Comparison of ENCODE assay signal across 1 cellular context in the genomic region with DNA sequence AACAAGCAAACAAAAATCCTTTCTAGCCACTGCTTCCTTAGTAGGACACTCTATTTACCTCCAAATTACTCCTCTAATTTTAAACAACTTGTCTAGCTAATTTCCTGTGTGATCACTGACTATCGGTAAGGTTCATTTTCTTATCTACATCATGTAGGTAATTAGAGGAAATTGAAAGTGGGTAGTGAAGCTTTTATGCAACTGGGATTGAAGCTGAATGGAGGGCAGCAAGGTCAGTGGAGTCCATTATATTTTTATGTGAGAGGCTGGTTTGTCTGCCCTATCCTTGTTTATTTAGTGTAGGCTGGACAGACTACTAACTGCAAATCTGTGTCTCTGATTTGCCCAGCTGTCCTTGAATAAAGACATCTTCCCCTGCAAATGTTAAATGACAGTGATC.
TF ChIP-seq lines count a peak whose summit lies in the region.

No MANE protein-coding gene starts in this region.

TF ChIP-seq in SK-N-SH, 30 proteins besides CTCF, POLR2A, EP300 and RAD21 (continued from another document):
- TF ChIP-seq, protein P1, sequence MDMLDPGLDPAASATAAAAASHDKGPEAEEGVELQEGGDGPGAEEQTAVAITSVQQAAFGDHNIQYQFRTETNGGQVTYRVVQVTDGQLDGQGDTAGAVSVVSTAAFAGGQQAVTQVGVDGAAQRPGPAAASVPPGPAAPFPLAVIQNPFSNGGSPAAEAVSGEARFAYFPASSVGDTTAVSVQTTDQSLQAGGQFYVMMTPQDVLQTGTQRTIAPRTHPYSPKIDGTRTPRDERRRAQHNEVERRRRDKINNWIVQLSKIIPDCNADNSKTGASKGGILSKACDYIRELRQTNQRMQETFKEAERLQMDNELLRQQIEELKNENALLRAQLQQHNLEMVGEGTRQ (IDR thresholded peaks at IDR 0.05; ENCODE audit: borderline replicate concordance, low read depth, low read length): no peak
- TF ChIP-seq FOSL2 (IDR thresholded peaks at IDR 0.05; ENCODE audit: borderline replicate concordance, low read depth) (no peak), TAF1 (IDR thresholded peaks at IDR 0.05; ENCODE audit: borderline replicate concordance, low read depth, low read length) (no peak), POLR2AphosphoS5 (IDR thresholded peaks at IDR 0.05; ENCODE audit: low read depth, low read length) (no peak), RFX5 (IDR thresholded peaks at IDR 0.05; ENCODE audit: low read length) (no peak), MEF2A (IDR thresholded peaks at IDR 0.05; ENCODE audit: borderline replicate concordance, low read depth) (no peak), RXRA (IDR thresholded peaks at IDR 0.05; ENCODE audit: borderline replicate concordance, low read depth) (no peak), NRF1 (IDR thresholded peaks at IDR 0.05; ENCODE audit: low read depth, low read length) (no peak)
- TF ChIP-seq, protein P2, sequence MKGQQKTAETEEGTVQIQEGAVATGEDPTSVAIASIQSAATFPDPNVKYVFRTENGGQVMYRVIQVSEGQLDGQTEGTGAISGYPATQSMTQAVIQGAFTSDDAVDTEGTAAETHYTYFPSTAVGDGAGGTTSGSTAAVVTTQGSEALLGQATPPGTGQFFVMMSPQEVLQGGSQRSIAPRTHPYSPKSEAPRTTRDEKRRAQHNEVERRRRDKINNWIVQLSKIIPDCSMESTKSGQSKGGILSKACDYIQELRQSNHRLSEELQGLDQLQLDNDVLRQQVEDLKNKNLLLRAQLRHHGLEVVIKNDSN (IDR thresholded peaks at IDR 0.05; ENCODE audit: borderline replicate concordance, low read depth): no peak
